Comparison of ENCODE assay signal across 10 cellular contexts in the genomic region with DNA sequence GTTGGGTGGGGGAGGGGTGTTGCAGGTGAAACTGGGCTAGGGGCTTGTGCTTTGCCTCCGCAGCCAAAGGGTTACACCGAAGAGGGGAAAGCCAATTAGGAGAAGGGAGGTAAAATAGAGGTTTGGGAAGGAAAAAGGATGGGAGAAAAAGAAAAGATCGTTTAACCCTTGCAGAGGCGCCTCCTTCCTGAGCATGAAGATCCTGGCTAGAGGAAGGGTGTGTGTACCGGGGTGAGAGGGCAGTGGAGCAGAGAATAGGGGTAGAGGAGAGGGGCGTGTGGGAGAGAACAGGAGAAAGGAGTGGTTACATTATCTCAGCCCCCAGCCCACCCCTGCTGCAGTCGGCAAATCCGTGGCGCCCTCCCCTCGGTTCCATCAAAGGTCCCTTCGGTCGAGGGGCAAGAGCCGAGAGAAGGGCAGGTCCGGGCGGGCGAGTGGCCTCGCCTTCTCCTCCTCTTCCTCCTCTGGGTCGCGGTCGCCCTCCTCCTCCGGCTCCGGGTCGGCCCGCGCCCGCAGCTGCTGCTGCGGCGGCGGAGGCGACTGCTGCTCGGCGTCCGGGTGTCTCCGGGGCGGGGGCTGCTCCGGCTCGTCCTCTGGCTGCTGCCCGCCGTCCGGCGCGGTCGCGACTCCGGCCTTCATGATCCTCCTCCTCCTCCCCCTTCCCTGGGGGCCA. TPM values are rescaled to one million over a fixed set of nuclear protein-coding genes. Genes with fewer than 3 reads are reported as not detected.
DNase-seq lines count a peak whose midpoint lies in the region; ATAC-seq and TF ChIP-seq lines count a peak whose summit lies in the region.
"Had no signal": no experiment of that assay in that cellular context is flagged by ENCODE, and none has a peak within 500 bp of the region (broad histone marks: within the 10 kb centered on the region; RNA-seq: fewer than 3 reads in every experiment).

No MANE protein-coding gene starts in this region.

- peak overlapping the region; percentile 77 for H3K4me3 ChIP-seq in WI38 (ENCODE audit: low read depth, low read length)
- peak overlapping the region; percentile 73 for H3K4me3 ChIP-seq in iPS-11a (ENCODE audit: low read depth, low read length)

- DNase-seq in activated CD4-positive, alpha-beta T cell treated with anti-CD3 and anti-CD28 coated beads, Interleukin-2, amount 10 ng/mL, durations not matched to agents 24 days and 14 days = no peak
- no peak for DNase-seq in activated CD4-positive, alpha-beta T cell treated with anti-CD3 and anti-CD28 coated beads for 48 hours
- no peak for DNase-seq in NCI-H2196 treated with DMSO at 0.1 percent for 48 hours (lab: John Stamatoyannopoulos, UW; ENCODE audit: unreplicated experiment)
- no peak for DNase-seq in activated CD8-positive, alpha-beta memory T cell treated with anti-CD3 and anti-CD28 coated beads, Interleukin-2, amount 50 U/mL, for 4 hours
- DNase-seq: CD8-positive, alpha-beta T cell; gastrocnemius medialis had no signal

- H3K27ac Mint-ChIP-seq in activated CD4-positive, alpha-beta T cell treated with anti-CD3 and anti-CD28 coated beads, Interleukin-2, amount 10 ng/mL, durations not matched to agents 24 days and 14 days = no peak overlapping the region
- H3K27ac Mint-ChIP-seq in stimulated activated memory B cell treated with anti-CD40 and anti-IgM and Interleukin-4, amounts not matched to agents 10 μg/mL and 1 μg/mL and 100 μg/mL, for 72 hours = no peak overlapping the region
- H3K27ac Mint-ChIP-seq: CD8-positive, alpha-beta T cell had no signal

- H3K4me1 Mint-ChIP-seq in activated CD4-positive, alpha-beta T cell treated with anti-CD3 and anti-CD28 coated beads, Interleukin-2, amount 10 ng/mL, durations not matched to agents 24 days and 14 days = peaks cover 6% of the 10 kb centered on the region
- peaks cover 14% of the 10 kb centered on the region for H3K4me1 Mint-ChIP-seq in stimulated activated memory B cell treated with anti-CD40 and anti-IgM and Interleukin-4, amounts not matched to agents 10 μg/mL and 1 μg/mL and 100 μg/mL, for 72 hours

- no peak for ATAC-seq in stimulated activated memory B cell treated with anti-CD40 and anti-IgM and Interleukin-4, amounts not matched to agents 10 μg/mL and 1 μg/mL and 100 μg/mL, for 72 hours
- no peak for ATAC-seq in HG03139 (IDR thresholded peaks at IDR 0.05; ENCODE audit: unreplicated experiment)
- ATAC-seq: gastrocnemius medialis had no signal

- no peaks in the 10 kb centered on the region for H3K36me3 Mint-ChIP-seq in activated CD4-positive, alpha-beta T cell treated with anti-CD3 and anti-CD28 coated beads, Interleukin-2, amount 10 ng/mL, durations not matched to agents 24 days and 14 days (ENCODE audit: low read depth)
- H3K36me3 Mint-ChIP-seq in stimulated activated memory B cell treated with anti-CD40 and anti-IgM and Interleukin-4, amounts not matched to agents 10 μg/mL and 1 μg/mL and 100 μg/mL, for 72 hours = no peaks in the 10 kb centered on the region
- H3K36me3 Mint-ChIP-seq: CD8-positive, alpha-beta T cell had no signal

- intact Hi-C loops in activated CD4-positive, alpha-beta T cell treated with anti-CD3 and anti-CD28 coated beads, Interleukin-2, amount 10 ng/mL, durations not matched to agents 24 days and 14 days (cut with micrococcal nuclease) = no loop called here

- peak overlapping the region; percentile 11 for H3K4me3 Mint-ChIP-seq in activated CD4-positive, alpha-beta T cell treated with anti-CD3 and anti-CD28 coated beads, Interleukin-2, amount 10 ng/mL, durations not matched to agents 24 days and 14 days
- peak overlapping the region; percentile 32 for H3K4me3 Mint-ChIP-seq in stimulated activated memory B cell treated with anti-CD40 and anti-IgM and Interleukin-4, amounts not matched to agents 10 μg/mL and 1 μg/mL and 100 μg/mL, for 72 hours

- no peak for TF ChIP-seq CTCF in WI38 (IDR thresholded peaks at IDR 0.05; ENCODE audit: low read depth, low read length)

- H3K27me3 Mint-ChIP-seq in activated CD4-positive, alpha-beta T cell treated with anti-CD3 and anti-CD28 coated beads, Interleukin-2, amount 10 ng/mL, durations not matched to agents 24 days and 14 days = peaks cover 70% of the 10 kb centered on the region
- peaks cover 92% of the 10 kb centered on the region for H3K27me3 Mint-ChIP-seq in stimulated activated memory B cell treated with anti-CD40 and anti-IgM and Interleukin-4, amounts not matched to agents 10 μg/mL and 1 μg/mL and 100 μg/mL, for 72 hours

- peaks cover 7% of the 10 kb centered on the region for H3K9me3 Mint-ChIP-seq in activated CD4-positive, alpha-beta T cell treated with anti-CD3 and anti-CD28 coated beads, Interleukin-2, amount 10 ng/mL, durations not matched to agents 24 days and 14 days
- H3K9me3 Mint-ChIP-seq in stimulated activated memory B cell treated with anti-CD40 and anti-IgM and Interleukin-4, amounts not matched to agents 10 μg/mL and 1 μg/mL and 100 μg/mL, for 72 hours = peaks cover 5% of the 10 kb centered on the region
- H3K9me3 Mint-ChIP-seq: CD8-positive, alpha-beta T cell had no signal

RNA-seq across cellular contexts. Expression of gene MARCHF4, which starts 1.2 kb away (rescaled TPM):
- total RNA-seq in activated CD4-positive, alpha-beta T cell treated with anti-CD3 and anti-CD28 coated beads, Interleukin-2, amount 10 ng/mL, durations not matched to agents 24 days and 14 days = not detected in 2 replicates
- total RNA-seq: CD8-positive, alpha-beta T cell; gastrocnemius medialis had no signal

RNA-seq across cellular contexts. Expression of gene SMARCAL1, which starts 41.2 kb away (rescaled TPM):
- 27.4 and 29.0 TPM in 2 replicates for total RNA-seq in activated CD4-positive, alpha-beta T cell treated with anti-CD3 and anti-CD28 coated beads, Interleukin-2, amount 10 ng/mL, durations not matched to agents 24 days and 14 days
